In the genomic region with DNA sequence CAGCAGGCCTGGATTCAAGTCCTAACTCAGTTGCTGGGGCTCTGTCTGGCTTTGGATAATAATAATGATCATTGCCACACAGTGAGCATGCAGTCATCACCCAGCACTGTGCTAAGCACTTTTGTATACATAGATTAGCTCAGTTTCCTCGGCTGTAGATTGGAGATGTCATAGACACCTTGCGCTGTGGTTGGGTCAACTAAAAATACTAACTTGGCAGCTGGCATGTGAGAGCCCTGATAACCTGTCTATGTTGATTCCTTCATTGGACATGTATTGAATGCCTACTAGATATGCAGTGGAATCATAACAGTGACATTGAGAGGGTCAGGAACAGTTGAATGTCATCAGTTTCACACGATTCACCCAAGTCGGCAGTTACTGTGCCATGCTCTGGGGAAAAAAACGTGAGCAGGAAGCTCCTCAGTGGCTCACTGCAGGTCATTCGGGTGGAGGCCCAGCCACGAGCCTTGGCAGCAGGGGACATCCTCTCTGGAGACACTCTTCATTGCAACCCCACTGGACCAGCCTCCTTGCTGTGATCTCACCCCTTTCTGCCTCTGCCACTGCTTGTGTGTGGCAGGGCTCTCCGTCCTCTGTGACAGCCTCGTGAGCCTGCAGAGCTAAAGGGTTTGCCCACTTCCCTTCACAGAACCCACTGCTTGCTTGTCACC, we compare ENCODE assay signal across 1 cellular context.
TF ChIP-seq lines count a peak whose summit lies in the region.

No MANE protein-coding gene starts in this region.

TF ChIP-seq in HepG2, 621 proteins besides CTCF, POLR2A, EP300 and RAD21 (continued from another document):
- TF ChIP-seq SIN3A (IDR thresholded peaks at IDR 0.05; ENCODE audit: borderline replicate concordance, low read depth, low read length) (no peak), MEIS2 (CRISPR knock-in tag; IDR thresholded peaks at IDR 0.05) (no peak), RFX5 (IDR thresholded peaks at IDR 0.05; ENCODE audit: low read depth, low read length) (no peak), ZNF83 (CRISPR knock-in tag; IDR thresholded peaks at IDR 0.05; ENCODE audit: borderline replicate concordance) (no peak), MAFK (conservative IDR thresholded peaks at IDR 0.05 in 1 of 2, IDR thresholded peaks at IDR 0.05 in 1 of 2; ENCODE audit: low read length in 2 of 2) (peak in 1 of 2 experiments; percentile 18; a peak in 2 of 4 replicates), U2AF1 (optimal IDR thresholded peaks at IDR 0.05; ENCODE audit: low read depth, low read length) (no peak), SIX1 (CRISPR knock-in tag; IDR thresholded peaks at IDR 0.05; ENCODE audit: borderline replicate concordance) (no peak)
- TF ChIP-seq, protein P1, sequence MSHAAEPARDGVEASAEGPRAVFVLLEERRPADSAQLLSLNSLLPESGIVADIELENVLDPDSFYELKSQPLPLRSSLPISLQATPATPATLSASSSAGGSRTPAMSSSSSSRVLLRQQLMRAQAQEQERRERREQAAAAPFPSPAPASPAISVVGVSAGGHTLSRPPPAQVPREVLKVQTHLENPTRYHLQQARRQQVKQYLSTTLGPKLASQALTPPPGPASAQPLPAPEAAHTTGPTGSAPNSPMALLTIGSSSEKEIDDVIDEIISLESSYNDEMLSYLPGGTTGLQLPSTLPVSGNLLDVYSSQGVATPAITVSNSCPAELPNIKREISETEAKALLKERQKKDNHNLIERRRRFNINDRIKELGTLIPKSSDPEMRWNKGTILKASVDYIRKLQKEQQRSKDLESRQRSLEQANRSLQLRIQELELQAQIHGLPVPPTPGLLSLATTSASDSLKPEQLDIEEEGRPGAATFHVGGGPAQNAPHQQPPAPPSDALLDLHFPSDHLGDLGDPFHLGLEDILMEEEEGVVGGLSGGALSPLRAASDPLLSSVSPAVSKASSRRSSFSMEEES (CRISPR knock-in tag; IDR thresholded peaks at IDR 0.05), result no peak
- TF ChIP-seq, protein P2, sequence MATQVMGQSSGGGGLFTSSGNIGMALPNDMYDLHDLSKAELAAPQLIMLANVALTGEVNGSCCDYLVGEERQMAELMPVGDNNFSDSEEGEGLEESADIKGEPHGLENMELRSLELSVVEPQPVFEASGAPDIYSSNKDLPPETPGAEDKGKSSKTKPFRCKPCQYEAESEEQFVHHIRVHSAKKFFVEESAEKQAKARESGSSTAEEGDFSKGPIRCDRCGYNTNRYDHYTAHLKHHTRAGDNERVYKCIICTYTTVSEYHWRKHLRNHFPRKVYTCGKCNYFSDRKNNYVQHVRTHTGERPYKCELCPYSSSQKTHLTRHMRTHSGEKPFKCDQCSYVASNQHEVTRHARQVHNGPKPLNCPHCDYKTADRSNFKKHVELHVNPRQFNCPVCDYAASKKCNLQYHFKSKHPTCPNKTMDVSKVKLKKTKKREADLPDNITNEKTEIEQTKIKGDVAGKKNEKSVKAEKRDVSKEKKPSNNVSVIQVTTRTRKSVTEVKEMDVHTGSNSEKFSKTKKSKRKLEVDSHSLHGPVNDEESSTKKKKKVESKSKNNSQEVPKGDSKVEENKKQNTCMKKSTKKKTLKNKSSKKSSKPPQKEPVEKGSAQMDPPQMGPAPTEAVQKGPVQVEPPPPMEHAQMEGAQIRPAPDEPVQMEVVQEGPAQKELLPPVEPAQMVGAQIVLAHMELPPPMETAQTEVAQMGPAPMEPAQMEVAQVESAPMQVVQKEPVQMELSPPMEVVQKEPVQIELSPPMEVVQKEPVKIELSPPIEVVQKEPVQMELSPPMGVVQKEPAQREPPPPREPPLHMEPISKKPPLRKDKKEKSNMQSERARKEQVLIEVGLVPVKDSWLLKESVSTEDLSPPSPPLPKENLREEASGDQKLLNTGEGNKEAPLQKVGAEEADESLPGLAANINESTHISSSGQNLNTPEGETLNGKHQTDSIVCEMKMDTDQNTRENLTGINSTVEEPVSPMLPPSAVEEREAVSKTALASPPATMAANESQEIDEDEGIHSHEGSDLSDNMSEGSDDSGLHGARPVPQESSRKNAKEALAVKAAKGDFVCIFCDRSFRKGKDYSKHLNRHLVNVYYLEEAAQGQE (IDR thresholded peaks at IDR 0.05; ENCODE audit: borderline replicate concordance in 1 of 2, low read depth in 1 of 2, low read length in 2 of 2), result no peak
